1 cellular context compared by ENCODE assay signal in the genomic region with DNA sequence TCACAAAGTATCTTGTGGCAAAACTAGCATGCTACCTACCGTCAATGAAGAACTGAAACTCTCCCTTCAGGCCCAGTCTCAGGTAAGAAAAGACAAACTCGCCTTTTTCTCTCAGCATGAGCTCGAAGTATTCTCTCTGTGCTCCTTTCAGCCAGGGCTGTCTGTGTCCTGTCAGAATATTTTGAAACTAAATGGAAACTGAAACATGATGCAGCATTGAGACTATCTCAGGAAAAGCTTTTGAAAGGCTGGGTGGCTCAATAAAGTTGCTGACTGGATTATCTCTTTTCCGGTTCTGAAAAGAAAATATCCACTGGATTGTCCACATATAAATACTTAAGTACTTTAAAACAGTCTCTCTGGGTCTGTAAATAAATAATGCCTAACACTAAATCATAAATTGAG.
A peak's percentile ranks its signal among the peaks of the same experiment; 100 is the strongest.
TF ChIP-seq lines count a peak whose summit lies in the region.

No MANE protein-coding gene starts in this region.

TF ChIP-seq in K562, 482 proteins besides CTCF, POLR2A, EP300 and RAD21:
- TF ChIP-seq MED1 (CRISPR knock-in tag; IDR thresholded peaks at IDR 0.05; ENCODE audit: borderline replicate concordance) = no peak
- TF ChIP-seq BACH1 (tag; IDR thresholded peaks at IDR 0.05) = 0 out of 2 replicates have a peak, but pooled peaks have one; percentile 57
- TF ChIP-seq C11orf30 (IDR thresholded peaks at IDR 0.05; ENCODE audit: low read depth) = peak; percentile 35; the same call in 1 of the 2 replicates
- TF ChIP-seq, protein P1, sequence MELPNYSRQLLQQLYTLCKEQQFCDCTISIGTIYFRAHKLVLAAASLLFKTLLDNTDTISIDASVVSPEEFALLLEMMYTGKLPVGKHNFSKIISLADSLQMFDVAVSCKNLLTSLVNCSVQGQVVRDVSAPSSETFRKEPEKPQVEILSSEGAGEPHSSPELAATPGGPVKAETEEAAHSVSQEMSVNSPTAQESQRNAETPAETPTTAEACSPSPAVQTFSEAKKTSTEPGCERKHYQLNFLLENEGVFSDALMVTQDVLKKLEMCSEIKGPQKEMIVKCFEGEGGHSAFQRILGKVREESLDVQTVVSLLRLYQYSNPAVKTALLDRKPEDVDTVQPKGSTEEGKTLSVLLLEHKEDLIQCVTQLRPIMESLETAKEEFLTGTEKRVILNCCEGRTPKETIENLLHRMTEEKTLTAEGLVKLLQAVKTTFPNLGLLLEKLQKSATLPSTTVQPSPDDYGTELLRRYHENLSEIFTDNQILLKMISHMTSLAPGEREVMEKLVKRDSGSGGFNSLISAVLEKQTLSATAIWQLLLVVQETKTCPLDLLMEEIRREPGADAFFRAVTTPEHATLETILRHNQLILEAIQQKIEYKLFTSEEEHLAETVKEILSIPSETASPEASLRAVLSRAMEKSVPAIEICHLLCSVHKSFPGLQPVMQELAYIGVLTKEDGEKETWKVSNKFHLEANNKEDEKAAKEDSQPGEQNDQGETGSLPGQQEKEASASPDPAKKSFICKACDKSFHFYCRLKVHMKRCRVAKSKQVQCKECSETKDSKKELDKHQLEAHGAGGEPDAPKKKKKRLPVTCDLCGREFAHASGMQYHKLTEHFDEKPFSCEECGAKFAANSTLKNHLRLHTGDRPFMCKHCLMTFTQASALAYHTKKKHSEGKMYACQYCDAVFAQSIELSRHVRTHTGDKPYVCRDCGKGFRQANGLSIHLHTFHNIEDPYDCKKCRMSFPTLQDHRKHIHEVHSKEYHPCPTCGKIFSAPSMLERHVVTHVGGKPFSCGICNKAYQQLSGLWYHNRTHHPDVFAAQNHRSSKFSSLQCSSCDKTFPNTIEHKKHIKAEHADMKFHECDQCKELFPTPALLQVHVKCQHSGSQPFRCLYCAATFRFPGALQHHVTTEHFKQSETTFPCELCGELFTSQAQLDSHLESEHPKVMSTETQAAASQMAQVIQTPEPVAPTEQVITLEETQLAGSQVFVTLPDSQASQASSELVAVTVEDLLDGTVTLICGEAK (IDR thresholded peaks at IDR 0.05) = peak; percentile 81
- TF ChIP-seq, protein P1 (CRISPR knock-in tag; IDR thresholded peaks at IDR 0.05) = no peak
- TF ChIP-seq RFX7 (CRISPR knock-in tag; IDR thresholded peaks at IDR 0.05) = no peak
- 0 out of 2 replicates have a peak, but pooled peaks have one; percentile 20 for TF ChIP-seq MAFG (tag; conservative IDR thresholded peaks at IDR 0.05)
- no peak for TF ChIP-seq MXD1 (CRISPR knock-in tag; IDR thresholded peaks at IDR 0.05; ENCODE audit: borderline replicate concordance, poor library complexity, severe bottlenecking)
- 0 out of 2 replicates have a peak, but pooled peaks have one; percentile 21 for TF ChIP-seq ETV1 (tag; conservative IDR thresholded peaks at IDR 0.05; ENCODE audit: low read depth)
- 0 out of 2 replicates have a peak, but pooled peaks have one; percentile 14 for TF ChIP-seq ZBTB9 (CRISPR knock-in tag; IDR thresholded peaks at IDR 0.05)
- TF ChIP-seq ZNF316 (IDR thresholded peaks at IDR 0.05) = peak; percentile 54
- 0 out of 2 replicates have a peak, but pooled peaks have one; percentile 32 for TF ChIP-seq ZBTB17 (CRISPR knock-in tag; IDR thresholded peaks at IDR 0.05)
TF ChIP-seq in K562: peak in this region for 8.
